ENCODE assay signal across 8 cellular contexts in the genomic region with DNA sequence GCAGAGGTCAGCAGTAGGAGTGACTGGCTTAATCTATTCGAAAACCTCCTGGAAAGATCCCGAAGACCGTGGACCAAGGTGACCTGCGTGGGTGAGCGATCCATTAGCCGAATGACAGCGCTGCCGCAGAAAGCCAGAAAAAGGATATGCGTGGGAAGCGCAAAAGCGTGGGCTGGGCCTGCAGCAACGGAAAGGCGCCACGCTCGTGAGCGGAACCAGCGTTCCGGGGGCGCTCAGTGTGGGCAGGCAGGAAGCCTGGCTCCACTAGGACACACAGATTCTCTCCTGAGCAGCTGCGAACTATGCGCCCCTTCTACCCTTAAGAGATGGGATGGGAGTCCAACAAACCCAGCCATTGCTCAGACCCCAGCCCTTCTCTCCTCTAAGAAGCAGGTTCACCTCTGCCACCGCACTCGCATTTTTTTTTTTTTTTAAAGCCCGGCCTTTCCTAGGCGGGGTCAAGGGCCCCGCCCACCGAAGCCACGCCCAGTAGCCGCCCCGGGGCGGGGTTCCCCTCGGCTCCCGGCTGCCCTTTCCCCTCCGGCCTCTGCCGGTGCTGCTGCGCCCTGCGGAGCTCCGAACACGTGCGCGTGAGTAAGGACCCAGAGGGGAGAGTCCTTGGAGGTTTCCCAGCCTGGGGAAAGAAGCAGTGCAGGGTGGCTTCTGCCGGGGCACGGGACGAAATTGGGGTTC. TPM values are rescaled to one million over a fixed set of nuclear protein-coding genes. Genes with fewer than 3 reads are reported as not detected.
A peak's percentile ranks its signal among the peaks of the same experiment; 100 is the strongest.
DNase-seq lines count a peak whose midpoint lies in the region; ATAC-seq and FAIRE-seq lines count a peak whose summit lies in the region.

No MANE protein-coding gene starts in this region.

- DNase-seq in ELR (ENCODE audit: low read depth) (peak; percentile 95), SHP77 treated with DMSO at 0.1 percent for 48 hours (lab: John Stamatoyannopoulos, UW) (peak; percentile 87), frontal cortex (ENCODE audit: low spot score in 2 of 2) (peak; percentile 75 to 93), nucleus accumbens (lab: John Stamatoyannopoulos, UW) (peak in 54 of 56 donors; percentile 18 to 88 (median 75)), superior temporal gyrus (ENCODE audit: extremely low spot score) (peak; percentile 88)
- peak; percentile 81 for DNase-seq in Jurkat, Clone E6-1 (ENCODE audit: low read depth, low spot score)
- DNase-seq in activated gamma-delta T cell treated with anti-CD3 and anti-CD28 coated beads, Interleukin-2, amount 50 U/mL, for 16 hours (ENCODE audit: low read depth) = peak; percentile 76

- peak; percentile 71 for ATAC-seq in GM21717 (IDR thresholded peaks at IDR 0.05; ENCODE audit: unreplicated experiment)

- peak overlapping the region; percentile 98 for H3K4me3 ChIP-seq in Jurkat, Clone E6-1 (ENCODE audit: low read length)

- FAIRE-seq in frontal cortex (lab: Jason Lieb, UNC) = no peak

RNA-seq across cellular contexts. Expression of gene MATR3, which starts 19.8 kb away (rescaled TPM):
- 274 TPM for polyA plus RNA-seq in Jurkat, Clone E6-1 (2012; ENCODE audit: insufficient read depth, insufficient read length)
- total RNA-seq in frontal cortex = 810 TPM

Comparison
In these comparisons a context has a peak if more than half of its experiments do, and no peak if none do; other contexts are left out.
1. Peak in every context shown above with its lines: DNase-seq, ATAC-seq and H3K4me3 ChIP-seq.